In the genomic region with DNA sequence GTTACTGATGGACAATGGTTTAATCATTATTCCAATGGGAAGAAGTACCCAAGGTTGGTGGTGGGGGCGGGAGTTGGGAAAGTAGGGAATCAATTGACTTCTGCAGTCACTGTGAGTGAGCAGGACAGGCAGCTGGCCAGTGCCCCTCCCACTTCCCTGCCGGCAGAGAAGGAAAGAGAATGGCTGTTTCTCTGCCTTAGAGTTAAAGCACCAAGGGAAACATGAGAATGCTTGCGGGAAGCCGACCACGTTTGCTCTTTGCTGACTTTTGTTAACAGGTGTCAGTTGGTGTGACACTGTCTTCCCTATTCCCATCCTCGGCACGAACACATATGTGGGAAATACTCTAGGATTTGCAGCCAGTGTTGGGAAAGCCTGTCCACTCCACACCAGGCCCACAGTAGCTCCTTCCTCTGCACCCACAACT, we compare ENCODE assay signal across 1 cellular context.
A peak's percentile ranks its signal among the peaks of the same experiment; 100 is the strongest.
TF ChIP-seq lines count a peak whose summit lies in the region.

No MANE protein-coding gene starts in this region.

TF ChIP-seq in HepG2, 621 proteins besides CTCF, POLR2A, EP300 and RAD21 (continues in another document):
- TF ChIP-seq BRD4 (CRISPR knock-in tag; IDR thresholded peaks at IDR 0.05) (no peak), ZNF264 (CRISPR knock-in tag; IDR thresholded peaks at IDR 0.05) (no peak), DR1 (CRISPR knock-in tag; IDR thresholded peaks at IDR 0.05) (no peak), ZNF772 (CRISPR knock-in tag; IDR thresholded peaks at IDR 0.05) (no peak), ZNF629 (CRISPR knock-in tag; conservative IDR thresholded peaks at IDR 0.05) (no peak), THAP11 (CRISPR knock-in tag; IDR thresholded peaks at IDR 0.05) (no peak), ZFYVE20 (CRISPR knock-in tag; IDR thresholded peaks at IDR 0.05; ENCODE audit: borderline replicate concordance, low read depth) (no peak), ZNF33B (CRISPR knock-in tag; IDR thresholded peaks at IDR 0.05) (no peak), SAP130 (CRISPR knock-in tag; IDR thresholded peaks at IDR 0.05; ENCODE audit: low read depth) (peak; percentile 56), NBN (conservative IDR thresholded peaks at IDR 0.05) (no peak), RAD51 (IDR thresholded peaks at IDR 0.05; ENCODE audit: borderline replicate concordance) (no peak), PAWR (CRISPR knock-in tag; IDR thresholded peaks at IDR 0.05; ENCODE audit: borderline replicate concordance) (no peak), SCMH1 (CRISPR knock-in tag; IDR thresholded peaks at IDR 0.05; ENCODE audit: borderline replicate concordance) (no peak), ZNF292 (CRISPR knock-in tag; IDR thresholded peaks at IDR 0.05; ENCODE audit: borderline replicate concordance, low read depth) (0 out of 2 replicates have a peak, but pooled peaks have one; percentile 38), BHLHE40 (IDR thresholded peaks at IDR 0.05; ENCODE audit: low read length) (no peak), SOX13 (IDR thresholded peaks at IDR 0.05) (no peak), SOX13 (CRISPR knock-in tag; conservative IDR thresholded peaks at IDR 0.05 in 1 of 2, IDR thresholded peaks at IDR 0.05 in 1 of 2) (no peak), KDM2A (CRISPR knock-in tag; IDR thresholded peaks at IDR 0.05; ENCODE audit: borderline replicate concordance, low read depth) (0 out of 2 replicates have a peak, but pooled peaks have one; percentile 18), HDAC2 (CRISPR knock-in tag; IDR thresholded peaks at IDR 0.05) (no peak), KMT2A (CRISPR knock-in tag; IDR thresholded peaks at IDR 0.05) (no peak), SP5 (CRISPR knock-in tag; IDR thresholded peaks at IDR 0.05; ENCODE audit: borderline replicate concordance, low read depth) (peak; percentile 88), NFE2L2 (IDR thresholded peaks at IDR 0.05; ENCODE audit: low read length) (no peak), GABPA (IDR thresholded peaks at IDR 0.05; ENCODE audit: low read depth, low read length) (no peak), GABPA (CRISPR knock-in tag; IDR thresholded peaks at IDR 0.05; ENCODE audit: low read depth) (no peak)
- TF ChIP-seq, protein P1, sequence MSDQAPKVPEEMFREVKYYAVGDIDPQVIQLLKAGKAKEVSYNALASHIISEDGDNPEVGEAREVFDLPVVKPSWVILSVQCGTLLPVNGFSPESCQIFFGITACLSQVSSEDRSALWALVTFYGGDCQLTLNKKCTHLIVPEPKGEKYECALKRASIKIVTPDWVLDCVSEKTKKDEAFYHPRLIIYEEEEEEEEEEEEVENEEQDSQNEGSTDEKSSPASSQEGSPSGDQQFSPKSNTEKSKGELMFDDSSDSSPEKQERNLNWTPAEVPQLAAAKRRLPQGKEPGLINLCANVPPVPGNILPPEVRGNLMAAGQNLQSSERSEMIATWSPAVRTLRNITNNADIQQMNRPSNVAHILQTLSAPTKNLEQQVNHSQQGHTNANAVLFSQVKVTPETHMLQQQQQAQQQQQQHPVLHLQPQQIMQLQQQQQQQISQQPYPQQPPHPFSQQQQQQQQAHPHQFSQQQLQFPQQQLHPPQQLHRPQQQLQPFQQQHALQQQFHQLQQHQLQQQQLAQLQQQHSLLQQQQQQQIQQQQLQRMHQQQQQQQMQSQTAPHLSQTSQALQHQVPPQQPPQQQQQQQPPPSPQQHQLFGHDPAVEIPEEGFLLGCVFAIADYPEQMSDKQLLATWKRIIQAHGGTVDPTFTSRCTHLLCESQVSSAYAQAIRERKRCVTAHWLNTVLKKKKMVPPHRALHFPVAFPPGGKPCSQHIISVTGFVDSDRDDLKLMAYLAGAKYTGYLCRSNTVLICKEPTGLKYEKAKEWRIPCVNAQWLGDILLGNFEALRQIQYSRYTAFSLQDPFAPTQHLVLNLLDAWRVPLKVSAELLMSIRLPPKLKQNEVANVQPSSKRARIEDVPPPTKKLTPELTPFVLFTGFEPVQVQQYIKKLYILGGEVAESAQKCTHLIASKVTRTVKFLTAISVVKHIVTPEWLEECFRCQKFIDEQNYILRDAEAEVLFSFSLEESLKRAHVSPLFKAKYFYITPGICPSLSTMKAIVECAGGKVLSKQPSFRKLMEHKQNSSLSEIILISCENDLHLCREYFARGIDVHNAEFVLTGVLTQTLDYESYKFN (CRISPR knock-in tag; conservative IDR thresholded peaks at IDR 0.05), result no peak
- TF ChIP-seq, protein P2, sequence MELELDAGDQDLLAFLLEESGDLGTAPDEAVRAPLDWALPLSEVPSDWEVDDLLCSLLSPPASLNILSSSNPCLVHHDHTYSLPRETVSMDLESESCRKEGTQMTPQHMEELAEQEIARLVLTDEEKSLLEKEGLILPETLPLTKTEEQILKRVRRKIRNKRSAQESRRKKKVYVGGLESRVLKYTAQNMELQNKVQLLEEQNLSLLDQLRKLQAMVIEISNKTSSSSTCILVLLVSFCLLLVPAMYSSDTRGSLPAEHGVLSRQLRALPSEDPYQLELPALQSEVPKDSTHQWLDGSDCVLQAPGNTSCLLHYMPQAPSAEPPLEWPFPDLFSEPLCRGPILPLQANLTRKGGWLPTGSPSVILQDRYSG (CRISPR knock-in tag; IDR thresholded peaks at IDR 0.05), result no peak
- TF ChIP-seq, protein P3, sequence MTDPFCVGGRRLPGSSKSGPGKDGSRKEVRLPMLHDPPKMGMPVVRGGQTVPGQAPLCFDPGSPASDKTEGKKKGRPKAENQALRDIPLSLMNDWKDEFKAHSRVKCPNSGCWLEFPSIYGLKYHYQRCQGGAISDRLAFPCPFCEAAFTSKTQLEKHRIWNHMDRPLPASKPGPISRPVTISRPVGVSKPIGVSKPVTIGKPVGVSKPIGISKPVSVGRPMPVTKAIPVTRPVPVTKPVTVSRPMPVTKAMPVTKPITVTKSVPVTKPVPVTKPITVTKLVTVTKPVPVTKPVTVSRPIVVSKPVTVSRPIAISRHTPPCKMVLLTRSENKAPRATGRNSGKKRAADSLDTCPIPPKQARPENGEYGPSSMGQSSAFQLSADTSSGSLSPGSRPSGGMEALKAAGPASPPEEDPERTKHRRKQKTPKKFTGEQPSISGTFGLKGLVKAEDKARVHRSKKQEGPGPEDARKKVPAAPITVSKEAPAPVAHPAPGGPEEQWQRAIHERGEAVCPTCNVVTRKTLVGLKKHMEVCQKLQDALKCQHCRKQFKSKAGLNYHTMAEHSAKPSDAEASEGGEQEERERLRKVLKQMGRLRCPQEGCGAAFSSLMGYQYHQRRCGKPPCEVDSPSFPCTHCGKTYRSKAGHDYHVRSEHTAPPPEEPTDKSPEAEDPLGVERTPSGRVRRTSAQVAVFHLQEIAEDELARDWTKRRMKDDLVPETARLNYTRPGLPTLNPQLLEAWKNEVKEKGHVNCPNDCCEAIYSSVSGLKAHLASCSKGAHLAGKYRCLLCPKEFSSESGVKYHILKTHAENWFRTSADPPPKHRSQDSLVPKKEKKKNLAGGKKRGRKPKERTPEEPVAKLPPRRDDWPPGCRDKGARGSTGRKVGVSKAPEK (CRISPR knock-in tag; IDR thresholded peaks at IDR 0.05; ENCODE audit: borderline replicate concordance), result no peak
- TF ChIP-seq, protein P4, sequence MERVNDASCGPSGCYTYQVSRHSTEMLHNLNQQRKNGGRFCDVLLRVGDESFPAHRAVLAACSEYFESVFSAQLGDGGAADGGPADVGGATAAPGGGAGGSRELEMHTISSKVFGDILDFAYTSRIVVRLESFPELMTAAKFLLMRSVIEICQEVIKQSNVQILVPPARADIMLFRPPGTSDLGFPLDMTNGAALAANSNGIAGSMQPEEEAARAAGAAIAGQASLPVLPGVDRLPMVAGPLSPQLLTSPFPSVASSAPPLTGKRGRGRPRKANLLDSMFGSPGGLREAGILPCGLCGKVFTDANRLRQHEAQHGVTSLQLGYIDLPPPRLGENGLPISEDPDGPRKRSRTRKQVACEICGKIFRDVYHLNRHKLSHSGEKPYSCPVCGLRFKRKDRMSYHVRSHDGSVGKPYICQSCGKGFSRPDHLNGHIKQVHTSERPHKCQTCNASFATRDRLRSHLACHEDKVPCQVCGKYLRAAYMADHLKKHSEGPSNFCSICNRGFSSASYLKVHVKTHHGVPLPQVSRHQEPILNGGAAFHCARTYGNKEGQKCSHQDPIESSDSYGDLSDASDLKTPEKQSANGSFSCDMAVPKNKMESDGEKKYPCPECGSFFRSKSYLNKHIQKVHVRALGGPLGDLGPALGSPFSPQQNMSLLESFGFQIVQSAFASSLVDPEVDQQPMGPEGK (CRISPR knock-in tag; IDR thresholded peaks at IDR 0.05), result peak; percentile 34; the same call in 1 of the 2 replicates
- TF ChIP-seq, protein P5, sequence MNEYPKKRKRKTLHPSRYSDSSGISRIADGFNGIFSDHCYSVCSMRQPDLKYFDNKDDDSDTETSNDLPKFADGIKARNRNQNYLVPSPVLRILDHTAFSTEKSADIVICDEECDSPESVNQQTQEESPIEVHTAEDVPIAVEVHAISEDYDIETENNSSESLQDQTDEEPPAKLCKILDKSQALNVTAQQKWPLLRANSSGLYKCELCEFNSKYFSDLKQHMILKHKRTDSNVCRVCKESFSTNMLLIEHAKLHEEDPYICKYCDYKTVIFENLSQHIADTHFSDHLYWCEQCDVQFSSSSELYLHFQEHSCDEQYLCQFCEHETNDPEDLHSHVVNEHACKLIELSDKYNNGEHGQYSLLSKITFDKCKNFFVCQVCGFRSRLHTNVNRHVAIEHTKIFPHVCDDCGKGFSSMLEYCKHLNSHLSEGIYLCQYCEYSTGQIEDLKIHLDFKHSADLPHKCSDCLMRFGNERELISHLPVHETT (CRISPR knock-in tag; conservative IDR thresholded peaks at IDR 0.05), result no peak
- TF ChIP-seq, protein P6, sequence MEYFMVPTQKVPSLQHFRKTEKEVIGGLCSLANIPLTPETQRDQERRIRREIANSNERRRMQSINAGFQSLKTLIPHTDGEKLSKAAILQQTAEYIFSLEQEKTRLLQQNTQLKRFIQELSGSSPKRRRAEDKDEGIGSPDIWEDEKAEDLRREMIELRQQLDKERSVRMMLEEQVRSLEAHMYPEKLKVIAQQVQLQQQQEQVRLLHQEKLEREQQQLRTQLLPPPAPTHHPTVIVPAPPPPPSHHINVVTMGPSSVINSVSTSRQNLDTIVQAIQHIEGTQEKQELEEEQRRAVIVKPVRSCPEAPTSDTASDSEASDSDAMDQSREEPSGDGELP (IDR thresholded peaks at IDR 0.05; ENCODE audit: borderline replicate concordance, low read depth), result peak; percentile 71; the same call in 1 of the 2 replicates
- TF ChIP-seq, protein P7, sequence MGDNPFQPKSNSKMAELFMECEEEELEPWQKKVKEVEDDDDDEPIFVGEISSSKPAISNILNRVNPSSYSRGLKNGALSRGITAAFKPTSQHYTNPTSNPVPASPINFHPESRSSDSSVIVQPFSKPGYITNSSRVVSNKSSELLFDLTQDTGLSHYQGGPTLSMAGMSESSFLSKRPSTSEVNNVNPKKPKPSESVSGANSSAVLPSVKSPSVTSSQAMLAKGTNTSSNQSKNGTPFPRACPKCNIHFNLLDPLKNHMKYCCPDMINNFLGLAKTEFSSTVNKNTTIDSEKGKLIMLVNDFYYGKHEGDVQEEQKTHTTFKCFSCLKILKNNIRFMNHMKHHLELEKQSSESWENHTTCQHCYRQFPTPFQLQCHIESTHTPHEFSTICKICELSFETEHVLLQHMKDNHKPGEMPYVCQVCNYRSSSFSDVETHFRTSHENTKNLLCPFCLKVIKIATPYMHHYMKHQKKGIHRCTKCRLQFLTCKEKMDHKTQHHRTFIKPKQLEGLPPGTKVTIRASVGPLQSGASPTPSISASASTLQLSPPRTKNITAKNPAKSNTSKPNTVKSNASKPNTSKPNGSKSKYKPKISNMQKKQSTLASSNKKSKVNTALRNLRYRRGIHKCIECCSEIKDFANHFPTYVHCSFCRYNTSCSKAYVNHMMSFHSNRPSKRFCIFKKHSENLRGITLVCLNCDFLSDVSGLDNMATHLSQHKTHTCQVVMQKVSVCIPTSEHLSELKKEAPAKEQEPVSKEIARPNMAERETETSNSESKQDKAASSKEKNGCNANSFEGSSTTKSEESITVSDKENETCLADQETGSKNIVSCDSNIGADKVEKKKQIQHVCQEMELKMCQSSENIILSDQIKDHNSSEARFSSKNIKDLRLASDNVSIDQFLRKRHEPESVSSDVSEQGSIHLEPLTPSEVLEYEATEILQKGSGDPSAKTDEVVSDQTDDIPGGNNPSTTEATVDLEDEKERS (CRISPR knock-in tag; IDR thresholded peaks at IDR 0.05), result no peak
- TF ChIP-seq, protein P8, sequence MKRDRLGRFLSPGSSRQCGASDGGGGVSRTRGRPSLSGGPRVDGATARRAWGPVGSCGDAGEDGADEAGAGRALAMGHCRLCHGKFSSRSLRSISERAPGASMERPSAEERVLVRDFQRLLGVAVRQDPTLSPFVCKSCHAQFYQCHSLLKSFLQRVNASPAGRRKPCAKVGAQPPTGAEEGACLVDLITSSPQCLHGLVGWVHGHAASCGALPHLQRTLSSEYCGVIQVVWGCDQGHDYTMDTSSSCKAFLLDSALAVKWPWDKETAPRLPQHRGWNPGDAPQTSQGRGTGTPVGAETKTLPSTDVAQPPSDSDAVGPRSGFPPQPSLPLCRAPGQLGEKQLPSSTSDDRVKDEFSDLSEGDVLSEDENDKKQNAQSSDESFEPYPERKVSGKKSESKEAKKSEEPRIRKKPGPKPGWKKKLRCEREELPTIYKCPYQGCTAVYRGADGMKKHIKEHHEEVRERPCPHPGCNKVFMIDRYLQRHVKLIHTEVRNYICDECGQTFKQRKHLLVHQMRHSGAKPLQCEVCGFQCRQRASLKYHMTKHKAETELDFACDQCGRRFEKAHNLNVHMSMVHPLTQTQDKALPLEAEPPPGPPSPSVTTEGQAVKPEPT (CRISPR knock-in tag; IDR thresholded peaks at IDR 0.05; ENCODE audit: low read depth), result no peak
- TF ChIP-seq, protein P9, sequence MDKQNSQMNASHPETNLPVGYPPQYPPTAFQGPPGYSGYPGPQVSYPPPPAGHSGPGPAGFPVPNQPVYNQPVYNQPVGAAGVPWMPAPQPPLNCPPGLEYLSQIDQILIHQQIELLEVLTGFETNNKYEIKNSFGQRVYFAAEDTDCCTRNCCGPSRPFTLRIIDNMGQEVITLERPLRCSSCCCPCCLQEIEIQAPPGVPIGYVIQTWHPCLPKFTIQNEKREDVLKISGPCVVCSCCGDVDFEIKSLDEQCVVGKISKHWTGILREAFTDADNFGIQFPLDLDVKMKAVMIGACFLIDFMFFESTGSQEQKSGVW (CRISPR knock-in tag; IDR thresholded peaks at IDR 0.05; ENCODE audit: borderline replicate concordance), result no peak
- TF ChIP-seq, protein P10, sequence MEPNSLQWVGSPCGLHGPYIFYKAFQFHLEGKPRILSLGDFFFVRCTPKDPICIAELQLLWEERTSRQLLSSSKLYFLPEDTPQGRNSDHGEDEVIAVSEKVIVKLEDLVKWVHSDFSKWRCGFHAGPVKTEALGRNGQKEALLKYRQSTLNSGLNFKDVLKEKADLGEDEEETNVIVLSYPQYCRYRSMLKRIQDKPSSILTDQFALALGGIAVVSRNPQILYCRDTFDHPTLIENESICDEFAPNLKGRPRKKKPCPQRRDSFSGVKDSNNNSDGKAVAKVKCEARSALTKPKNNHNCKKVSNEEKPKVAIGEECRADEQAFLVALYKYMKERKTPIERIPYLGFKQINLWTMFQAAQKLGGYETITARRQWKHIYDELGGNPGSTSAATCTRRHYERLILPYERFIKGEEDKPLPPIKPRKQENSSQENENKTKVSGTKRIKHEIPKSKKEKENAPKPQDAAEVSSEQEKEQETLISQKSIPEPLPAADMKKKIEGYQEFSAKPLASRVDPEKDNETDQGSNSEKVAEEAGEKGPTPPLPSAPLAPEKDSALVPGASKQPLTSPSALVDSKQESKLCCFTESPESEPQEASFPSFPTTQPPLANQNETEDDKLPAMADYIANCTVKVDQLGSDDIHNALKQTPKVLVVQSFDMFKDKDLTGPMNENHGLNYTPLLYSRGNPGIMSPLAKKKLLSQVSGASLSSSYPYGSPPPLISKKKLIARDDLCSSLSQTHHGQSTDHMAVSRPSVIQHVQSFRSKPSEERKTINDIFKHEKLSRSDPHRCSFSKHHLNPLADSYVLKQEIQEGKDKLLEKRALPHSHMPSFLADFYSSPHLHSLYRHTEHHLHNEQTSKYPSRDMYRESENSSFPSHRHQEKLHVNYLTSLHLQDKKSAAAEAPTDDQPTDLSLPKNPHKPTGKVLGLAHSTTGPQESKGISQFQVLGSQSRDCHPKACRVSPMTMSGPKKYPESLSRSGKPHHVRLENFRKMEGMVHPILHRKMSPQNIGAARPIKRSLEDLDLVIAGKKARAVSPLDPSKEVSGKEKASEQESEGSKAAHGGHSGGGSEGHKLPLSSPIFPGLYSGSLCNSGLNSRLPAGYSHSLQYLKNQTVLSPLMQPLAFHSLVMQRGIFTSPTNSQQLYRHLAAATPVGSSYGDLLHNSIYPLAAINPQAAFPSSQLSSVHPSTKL (CRISPR knock-in tag; IDR thresholded peaks at IDR 0.05), result peak; percentile 19; the same call in 1 of the 2 replicates
